In genomic region chr7:16982640-16983103, GRCh38 we compare ENCODE assay signal across 8 cellular contexts.
DNase-seq lines count a peak whose midpoint lies in the region; ATAC-seq, FAIRE-seq and TF ChIP-seq lines count a peak whose summit lies in the region.

No MANE protein-coding gene starts in this region.

- H3K27ac ChIP-seq in RWPE2 (ENCODE audit: poor library complexity, severe bottlenecking) (no peak overlapping the region), testis (no peak overlapping the region)

- no peak for ATAC-seq in RWPE2 (ENCODE audit: low read depth)
- ATAC-seq in GM18873 (IDR thresholded peaks at IDR 0.05; ENCODE audit: low FRiP score, unreplicated experiment), result no peak

- H3K4me1 ChIP-seq in RWPE2 (ENCODE audit: insufficient read depth, poor library complexity, severe bottlenecking) (peaks cover 32% of the 10 kb centered on the region), testis (no peaks in the 10 kb centered on the region)

- WGBS in testis, 2 donors, result 25 to 26% methylated on average over 3 of the region's 3 CpGs

- H3K36me3 ChIP-seq in RWPE2 (ENCODE audit: low read depth), result no peaks in the 10 kb centered on the region
- no peaks in the 10 kb centered on the region for H3K36me3 ChIP-seq in bronchial epithelial cell (ENCODE audit: control insufficient read depth, insufficient read depth, low read length)
- H3K36me3 ChIP-seq in testis (ENCODE audit: low read depth, missing control alignments), result no peaks in the 10 kb centered on the region

- peak; percentile 99 for TF ChIP-seq CTCF in RWPE2 (IDR thresholded peaks at IDR 0.05; ENCODE audit: poor library complexity, severe bottlenecking)
- TF ChIP-seq CTCF in bronchial epithelial cell (IDR thresholded peaks at IDR 0.05; ENCODE audit: insufficient read depth, low read length, severe bottlenecking), result peak; percentile 74
- TF ChIP-seq CTCF in testis (IDR thresholded peaks at IDR 0.05), result peak; percentile 73 to 88 (median 82)

- no peak overlapping the region for H3K4me3 ChIP-seq in RWPE2 (ENCODE audit: severe bottlenecking)
- no peak overlapping the region for H3K4me3 ChIP-seq in bronchial epithelial cell (ENCODE audit: low read depth, low read length)
- no peak overlapping the region for H3K4me3 ChIP-seq in testis

- TF ChIP-seq POLR2A in testis (IDR thresholded peaks at IDR 0.05), result no peak

- no peak for FAIRE-seq in bronchial epithelial cell (lab: Jason Lieb, UNC)

- intact Hi-C loops in testis (cut with DNase I; ENCODE audit: low total_unique reads), result no loop called here

- DNase-seq in NCI-H2107 treated with DMSO at 0.1 percent for 48 hours (lab: John Stamatoyannopoulos, UW; ENCODE audit: unreplicated experiment), result peak; percentile 24
- DNase-seq in NCI-H2107 (lab: John Stamatoyannopoulos, UW), result no peak
- peak; percentile 5 for DNase-seq in HK-2 (ENCODE audit: unreplicated experiment)
- DNase-seq in RWPE2 (ENCODE audit: low spot score), result no peak
- peak; percentile 58 for DNase-seq in bronchial epithelial cell (ENCODE audit: low read depth)
- peak; percentile 54 for DNase-seq in left kidney (ENCODE audit: low read depth, low spot score)
- peak; percentile 22 for DNase-seq in testis

- H3K27me3 ChIP-seq in RWPE2 (ENCODE audit: insufficient read depth, poor library complexity, severe bottlenecking), result no peaks in the 10 kb centered on the region
- H3K27me3 ChIP-seq in bronchial epithelial cell (ENCODE audit: control insufficient read depth, insufficient read depth, low read length), result no peaks in the 10 kb centered on the region
- H3K27me3 ChIP-seq in testis, result no peaks in the 10 kb centered on the region

- H3K9me3 ChIP-seq in RWPE2 (ENCODE audit: severe bottlenecking), result no peaks in the 10 kb centered on the region
- no peaks in the 10 kb centered on the region for H3K9me3 ChIP-seq in testis

Comparison
In these comparisons a context has a peak if more than half of its experiments do, and no peak if none do; other contexts are left out.
1. DNase-seq: peak in NCI-H2107 treated with DMSO at 0.1 percent for 48 hours (single experiment), HK-2 (single experiment), bronchial epithelial cell (single experiment), left kidney (single experiment) and testis (single experiment); none in NCI-H2107 (single experiment) and RWPE2 (single experiment).
2. Peak in every context shown above with its lines, with median percentiles within 50 percentile points of each other: CTCF ChIP-seq.